In genomic region chr17:11487469-11487868, GRCh38 we compare ENCODE assay signal across 12 cellular contexts.
A peak's percentile ranks its signal among the peaks of the same experiment; 100 is the strongest.
DNase-seq lines count a peak whose midpoint lies in the region; TF ChIP-seq lines count a peak whose summit lies in the region.
"Had no signal": no experiment of that assay in that cellular context is flagged by ENCODE, and none has a peak within 500 bp of the region (broad histone marks: within the 10 kb centered on the region; RNA-seq: fewer than 3 reads in every experiment).

No MANE protein-coding gene starts in this region.

- H3K4me3 ChIP-seq in WERI-Rb-1 (ENCODE audit: low read depth, low read length) (no peak overlapping the region), mesendoderm (ENCODE audit: low read length) (no peak overlapping the region), smooth muscle cell (no peak overlapping the region), mesenchymal stem cell (ENCODE audit: insufficient read depth in 1 of 2, low read depth in 1 of 2, low read length in 2 of 2) (no peak overlapping the region)

- H3K4me1 ChIP-seq in mesendoderm (ENCODE audit: control insufficient read depth, low read depth, low read length), result peaks cover 3% of the 10 kb centered on the region
- peaks cover 28% of the 10 kb centered on the region for H3K4me1 ChIP-seq in smooth muscle cell (ENCODE audit: low read depth)
- no peaks in the 10 kb centered on the region for H3K4me1 ChIP-seq in mesenchymal stem cell (ENCODE audit: control insufficient read depth, insufficient read depth, low read depth, low read length)

- H3K4me2 ChIP-seq in mesendoderm (ENCODE audit: low read length) (no peak overlapping the region), smooth muscle cell (peak overlapping the region; percentile 22), mesenchymal stem cell (ENCODE audit: low read length, poor library complexity, severe bottlenecking) (no peak overlapping the region)

- no peak overlapping the region for H2BK12ac ChIP-seq in mesenchymal stem cell (ENCODE audit: low read length in 2 of 2)

- H3K9me3 ChIP-seq in WERI-Rb-1 (ENCODE audit: severe bottlenecking) (no peaks in the 10 kb centered on the region), smooth muscle cell (replicated peaks; ENCODE audit: low read depth) (no peaks in the 10 kb centered on the region), mesenchymal stem cell (ENCODE audit: control insufficient read depth, low read length) (no peaks in the 10 kb centered on the region)

- H3K27me3 ChIP-seq in WERI-Rb-1 (ENCODE audit: insufficient read depth, low read depth, severe bottlenecking), result peaks cover 44% of the 10 kb centered on the region
- no peaks in the 10 kb centered on the region for H3K27me3 ChIP-seq in mesendoderm (ENCODE audit: insufficient read depth, low read length, poor library complexity)
- no peaks in the 10 kb centered on the region for H3K27me3 ChIP-seq in smooth muscle cell (ENCODE audit: low read depth)
- H3K27me3 ChIP-seq in mesenchymal stem cell (ENCODE audit: control insufficient read depth in 1 of 2, insufficient read depth in 1 of 2, low read length in 2 of 2), result no peaks in the 10 kb centered on the region

- H2BK15ac ChIP-seq in mesendoderm (replicated peaks; ENCODE audit: low read depth), result no peak overlapping the region
- H2BK15ac ChIP-seq in mesenchymal stem cell (ENCODE audit: low read depth, poor library complexity, severe bottlenecking), result no peak overlapping the region

- H3K18ac ChIP-seq in mesendoderm (ENCODE audit: low read length) (no peak overlapping the region), mesenchymal stem cell (ENCODE audit: low read depth in 1 of 2, low read length in 2 of 2) (no peak overlapping the region)

- H2BK5ac ChIP-seq in mesendoderm (ENCODE audit: low read length) (no peak overlapping the region), mesenchymal stem cell (ENCODE audit: low read depth, low read length, poor library complexity, severe bottlenecking) (no peak overlapping the region)

- H3K4ac ChIP-seq in mesendoderm (ENCODE audit: low read depth, low read length) (no peak overlapping the region), mesenchymal stem cell (ENCODE audit: low read depth in 1 of 2, low read length in 2 of 2) (no peak overlapping the region)

- DNase-seq in D341Med (ENCODE audit: low spot score) (peak; percentile 44), WERI-Rb-1 (peak; percentile 55), mesendoderm (peak; percentile 76), smooth muscle cell (lab: John Stamatoyannopoulos, UW; ENCODE audit: unreplicated experiment) (no peak), kidney tubule cell (ENCODE audit: low spot score) (no peak), T-helper 2 cell (no peak), mesenchymal stem cell (no peak)
- DNase-seq: C1 segment of cervical spinal cord; CD4-positive, alpha-beta T cell; DMS53; HCEC 1CT; HFFc6 had no signal

- H2AFZ ChIP-seq in smooth muscle cell (ENCODE audit: low read depth) (no peak overlapping the region), mesenchymal stem cell (ENCODE audit: low read depth, low read length) (no peak overlapping the region)

- H3K9ac ChIP-seq in mesendoderm (ENCODE audit: low read length) (no peak overlapping the region), smooth muscle cell (ENCODE audit: low read depth) (no peak overlapping the region), mesenchymal stem cell (ENCODE audit: low read length) (no peak overlapping the region)

- no peaks in the 10 kb centered on the region for H4K20me1 ChIP-seq in smooth muscle cell (ENCODE audit: low read depth)

- TF ChIP-seq CTCF in WERI-Rb-1 (IDR thresholded peaks at IDR 0.05; ENCODE audit: low read depth, low read length) (no peak), smooth muscle cell (IDR thresholded peaks at IDR 0.05; ENCODE audit: borderline replicate concordance, insufficient read depth, poor library complexity, severe bottlenecking) (no peak)

- H3K56ac ChIP-seq in mesendoderm (ENCODE audit: low read length), result no peak overlapping the region

- H2AK5ac ChIP-seq in mesendoderm (ENCODE audit: low read length), result no peak overlapping the region
- H2AK5ac ChIP-seq in mesenchymal stem cell (ENCODE audit: low read length, severe bottlenecking), result no peak overlapping the region

- H4K8ac ChIP-seq in mesendoderm (ENCODE audit: low read depth, low read length) (no peak overlapping the region), mesenchymal stem cell (ENCODE audit: low read length) (no peak overlapping the region)

- H3K14ac ChIP-seq in mesenchymal stem cell (ENCODE audit: low read length in 2 of 2), result no peak overlapping the region

- H3K79me1 ChIP-seq in mesendoderm (ENCODE audit: low read length), result no peaks in the 10 kb centered on the region
- H3K79me1 ChIP-seq in mesenchymal stem cell (replicated peaks; ENCODE audit: low read length, poor library complexity, severe bottlenecking), result no peaks in the 10 kb centered on the region

- H3K36me3 ChIP-seq in WERI-Rb-1 (no peaks in the 10 kb centered on the region), mesendoderm (ENCODE audit: control insufficient read depth, insufficient read depth, low read length) (no peaks in the 10 kb centered on the region), smooth muscle cell (ENCODE audit: low read depth) (no peaks in the 10 kb centered on the region), mesenchymal stem cell (ENCODE audit: control insufficient read depth in 1 of 2, insufficient read depth in 2 of 2, low read depth in 1 of 2, low read length in 2 of 2) (no peaks in the 10 kb centered on the region)

- WGBS in mesendoderm (ENCODE audit: extremely low coverage, insufficient coverage, low lambda C conversion rate), result no CpG with 5 or more reads among the region's 2 CpGs
- 38% methylated on average over 2 of the region's 2 CpGs for WGBS in smooth muscle cell (ENCODE audit: low lambda C conversion rate)
- 39% methylated on average over 2 of the region's 2 CpGs for WGBS in mesenchymal stem cell

- no peak overlapping the region for H4K91ac ChIP-seq in mesenchymal stem cell (ENCODE audit: low read length)

- no peak overlapping the region for H4K5ac ChIP-seq in mesendoderm (ENCODE audit: low read length)

- H3K27ac ChIP-seq in WERI-Rb-1 (no peak overlapping the region), mesendoderm (ENCODE audit: low read depth, low read length) (no peak overlapping the region), smooth muscle cell (ENCODE audit: low read depth) (no peak overlapping the region), mesenchymal stem cell (ENCODE audit: low read length, poor library complexity, severe bottlenecking) (no peak overlapping the region)

- H2BK120ac ChIP-seq in mesendoderm (ENCODE audit: low read depth, low read length) (no peak overlapping the region), mesenchymal stem cell (ENCODE audit: low read depth, low read length) (no peak overlapping the region)

- no peak overlapping the region for H3K23ac ChIP-seq in mesendoderm (ENCODE audit: low read length)
- no peak overlapping the region for H3K23ac ChIP-seq in mesenchymal stem cell (ENCODE audit: low read length in 2 of 2)

- no peaks in the 10 kb centered on the region for H3F3A ChIP-seq in smooth muscle cell (ENCODE audit: low read depth)

- H3K79me2 ChIP-seq in mesendoderm (ENCODE audit: control insufficient read depth, insufficient read depth, low read length), result no peaks in the 10 kb centered on the region
- no peaks in the 10 kb centered on the region for H3K79me2 ChIP-seq in smooth muscle cell (ENCODE audit: low read depth)

Comparison
In these comparisons a context has a peak if more than half of its experiments do, and no peak if none do; other contexts are left out.
1. DNase-seq: peak in D341Med (single experiment), WERI-Rb-1 (single experiment) and mesendoderm (single experiment); none in smooth muscle cell (single experiment), kidney tubule cell (single experiment), T-helper 2 cell (0 of 5) and mesenchymal stem cell (single experiment).